19 cellular contexts compared by ENCODE assay signal in genomic region chr12:43826681-43827458, GRCh38. TPM values are rescaled to one million over a fixed set of nuclear protein-coding genes. Genes with fewer than 3 reads are reported as not detected.
A peak's percentile ranks its signal among the peaks of the same experiment; 100 is the strongest.
DNase-seq lines count a peak whose midpoint lies in the region; ATAC-seq and TF ChIP-seq lines count a peak whose summit lies in the region.
"Had no signal": no experiment of that assay in that cellular context is flagged by ENCODE, and none has a peak within 500 bp of the region (broad histone marks: within the 10 kb centered on the region; RNA-seq: fewer than 3 reads in every experiment).

No MANE protein-coding gene starts in this region.

- H3K4me3 ChIP-seq in AG10803 (ENCODE audit: low read length) (no peak overlapping the region), IMR-90 (ENCODE audit: insufficient read depth, low read depth, low read length) (no peak overlapping the region), epithelial cell of proximal tubule (ENCODE audit: low read depth, low read length) (no peak overlapping the region), Caco-2 (ENCODE audit: low read depth, low read length) (no peak overlapping the region)
- H3K4me3 ChIP-seq: GM23248, Peyer's patch, SK-N-MC had no signal

- H3K27ac Mint-ChIP-seq in mesothelial cell of epicardium (peak overlapping the region; percentile 49), Caco-2 (ENCODE audit: unreplicated experiment) (no peak overlapping the region)
- no peak overlapping the region for H3K27ac Mint-ChIP-seq in activated naive CD8-positive, alpha-beta T cell treated with anti-CD3 and anti-CD28 coated beads for 36 hours
- H3K27ac Mint-ChIP-seq in activated CD4-positive, alpha-beta memory T cell treated with anti-CD3 and anti-CD28 coated beads, Interleukin-2, amount 10 ng/mL, durations not matched to agents 7 days and 5 days, result no peak overlapping the region

- no peaks in the 10 kb centered on the region for H3K9me3 ChIP-seq in IMR-90 (ENCODE audit: control insufficient read depth, insufficient read depth, low read length)
- H3K9me3 ChIP-seq in Caco-2, result no peaks in the 10 kb centered on the region
- H3K9me3 ChIP-seq: Peyer's patch had no signal

- CTCF ChIA-PET in IMR-90 (lab: Yijun Ruan, JAX), result no interaction called here
- CTCF ChIA-PET in Caco-2 (lab: Charles Lee), result interaction anchor here (0.6 kb wide), 1 partner anchor 1281 kb away, joined by 3 read pairs; no protein-coding TSS in a partner anchor
- CTCF ChIA-PET in activated CD4-positive, alpha-beta memory T cell treated with anti-CD3 and anti-CD28 coated beads, Interleukin-2, amount 10 ng/mL, durations not matched to agents 7 days and 5 days (lab: Charles Lee), result interaction anchor here (0.5 kb wide), 1 partner anchor 129 kb away, joined by 4 read pairs; no protein-coding TSS in a partner anchor

- in situ Hi-C loops in IMR-90 (cut with MboI; ENCODE audit: low sequenced_read_pairs), result no loop called here

- H3K27me3 ChIP-seq in IMR-90 (ENCODE audit: control insufficient read depth, insufficient read depth, low read length) (no peaks in the 10 kb centered on the region), Caco-2 (replicated peaks; ENCODE audit: control insufficient read depth, insufficient read depth, low read length) (no peaks in the 10 kb centered on the region)
- H3K27me3 ChIP-seq: Peyer's patch had no signal

- no peaks in the 10 kb centered on the region for H3K27me3 Mint-ChIP-seq in mesothelial cell of epicardium (ENCODE audit: low read depth)
- no peaks in the 10 kb centered on the region for H3K27me3 Mint-ChIP-seq in activated naive CD8-positive, alpha-beta T cell treated with anti-CD3 and anti-CD28 coated beads for 36 hours
- no peaks in the 10 kb centered on the region for H3K27me3 Mint-ChIP-seq in Caco-2 (ENCODE audit: insufficient read depth, unreplicated experiment)
- H3K27me3 Mint-ChIP-seq in activated CD4-positive, alpha-beta memory T cell treated with anti-CD3 and anti-CD28 coated beads, Interleukin-2, amount 10 ng/mL, durations not matched to agents 7 days and 5 days, result peaks cover 3% of the 10 kb centered on the region

- TF ChIP-seq CTCF in AG10803 (conservative IDR thresholded peaks at IDR 0.05; ENCODE audit: low read length), result no peak
- TF ChIP-seq CTCF in IMR-90 (conservative IDR thresholded peaks at IDR 0.05; ENCODE audit: low read depth, low read length), result no peak
- no peak for TF ChIP-seq CTCF in epithelial cell of proximal tubule (conservative IDR thresholded peaks at IDR 0.05; ENCODE audit: low read depth, low read length)
- no peak for TF ChIP-seq CTCF in mesothelial cell of epicardium (IDR thresholded peaks at IDR 0.05; ENCODE audit: unreplicated experiment)
- TF ChIP-seq CTCF in Caco-2 (IDR thresholded peaks at IDR 0.05; ENCODE audit: insufficient read depth in 1 of 2, low read depth in 1 of 2, low read length in 1 of 2, severe bottlenecking in 1 of 2, unreplicated experiment in 1 of 2), result no peak

- H3K9me3 Mint-ChIP-seq in mesothelial cell of epicardium (no peaks in the 10 kb centered on the region), Caco-2 (ENCODE audit: unreplicated experiment) (no peaks in the 10 kb centered on the region)
- no peaks in the 10 kb centered on the region for H3K9me3 Mint-ChIP-seq in activated naive CD8-positive, alpha-beta T cell treated with anti-CD3 and anti-CD28 coated beads for 36 hours
- no peaks in the 10 kb centered on the region for H3K9me3 Mint-ChIP-seq in activated CD4-positive, alpha-beta memory T cell treated with anti-CD3 and anti-CD28 coated beads, Interleukin-2, amount 10 ng/mL, durations not matched to agents 7 days and 5 days

- H3K27ac ChIP-seq in IMR-90 (ENCODE audit: insufficient read depth, low read length), result no peak overlapping the region
- H3K27ac ChIP-seq: GM23248, Peyer's patch, SK-N-MC had no signal

- peak; percentile 51 for ATAC-seq in IMR-90 (ENCODE audit: low read depth)

- H2BK20ac ChIP-seq in IMR-90 (ENCODE audit: low read depth, low read length), result no peak overlapping the region

- H4K5ac ChIP-seq in IMR-90 (ENCODE audit: low read depth, low read length), result no peak overlapping the region

- H3K4ac ChIP-seq in IMR-90 (ENCODE audit: low read depth, low read length), result no peak overlapping the region

- H2BK5ac ChIP-seq in IMR-90 (ENCODE audit: low read depth, low read length, poor library complexity, severe bottlenecking), result no peak overlapping the region

- H3K79me1 ChIP-seq in IMR-90 (ENCODE audit: low read depth in 1 of 2, low read length in 2 of 2), result no peaks in the 10 kb centered on the region

- no peak overlapping the region for H3K4me2 ChIP-seq in IMR-90 (ENCODE audit: low read depth, low read length)

- no CpG with 5 or more reads among the region's 4 CpGs for WGBS in IMR-90 (ENCODE audit: extremely low coverage in 2 of 2, insufficient read length in 1 of 2), 2 experiments

- intact Hi-C loops in IMR-90 (cut with micrococcal nuclease) (no loop called here), Caco-2 (cut with micrococcal nuclease; ENCODE audit: unreplicated experiment) (no loop called here)

- H3K4me3 Mint-ChIP-seq in mesothelial cell of epicardium, result no peak overlapping the region
- no peak overlapping the region for H3K4me3 Mint-ChIP-seq in activated naive CD8-positive, alpha-beta T cell treated with anti-CD3 and anti-CD28 coated beads for 36 hours
- no peak overlapping the region for H3K4me3 Mint-ChIP-seq in Caco-2 (ENCODE audit: unreplicated experiment)
- H3K4me3 Mint-ChIP-seq in activated CD4-positive, alpha-beta memory T cell treated with anti-CD3 and anti-CD28 coated beads, Interleukin-2, amount 10 ng/mL, durations not matched to agents 7 days and 5 days, result no peak overlapping the region

- H3K9ac ChIP-seq in IMR-90 (ENCODE audit: low read depth, low read length), result no peak overlapping the region
- H3K9ac ChIP-seq: GM23248 had no signal

- H3K36me3 ChIP-seq in IMR-90 (ENCODE audit: control insufficient read depth, insufficient read depth, low read length) (no peaks in the 10 kb centered on the region), Caco-2 (ENCODE audit: control insufficient read depth, insufficient read depth, low read length) (no peaks in the 10 kb centered on the region)
- H3K36me3 ChIP-seq: Peyer's patch had no signal

- no peak overlapping the region for H2AK9ac ChIP-seq in IMR-90 (replicated peaks; ENCODE audit: low read depth, low read length, poor library complexity)

- H2BK120ac ChIP-seq in IMR-90 (ENCODE audit: low read depth, low read length), result no peak overlapping the region

- H3K14ac ChIP-seq in IMR-90 (replicated peaks; ENCODE audit: low read depth, low read length), result no peak overlapping the region

- dilution Hi-C loops in IMR-90 (cut with HindIII; ENCODE audit: low sequenced_read_pairs, unreplicated experiment), result no loop called here

- TF ChIP-seq POLR2A in IMR-90 (IDR thresholded peaks at IDR 0.05; ENCODE audit: low read depth, low read length), result no peak

- peaks cover 2% of the 10 kb centered on the region; the same call in 1 of the 2 replicates for H3K4me1 ChIP-seq in IMR-90 (ENCODE audit: control insufficient read depth, insufficient read depth, low read length)
- peaks cover 8% of the 10 kb centered on the region for H3K4me1 ChIP-seq in Caco-2
- H3K4me1 ChIP-seq: Peyer's patch had no signal

- H3K9me1 ChIP-seq in IMR-90 (ENCODE audit: insufficient read depth, low read length), result no peaks in the 10 kb centered on the region

- H3K4me1 Mint-ChIP-seq in mesothelial cell of epicardium (peaks cover 19% of the 10 kb centered on the region), Caco-2 (ENCODE audit: low read depth, unreplicated experiment) (peaks cover 11% of the 10 kb centered on the region)
- H3K4me1 Mint-ChIP-seq in activated naive CD8-positive, alpha-beta T cell treated with anti-CD3 and anti-CD28 coated beads for 36 hours, result peaks cover 7% of the 10 kb centered on the region
- peaks cover 5% of the 10 kb centered on the region for H3K4me1 Mint-ChIP-seq in activated CD4-positive, alpha-beta memory T cell treated with anti-CD3 and anti-CD28 coated beads, Interleukin-2, amount 10 ng/mL, durations not matched to agents 7 days and 5 days

- no peak overlapping the region for H3K56ac ChIP-seq in IMR-90 (ENCODE audit: extremely low read depth, insufficient read depth, low read length)

- BruUV-seq in IMR-90 (replicated peaks; lab: Mats Ljungman, UMichigan), result no TSS peak
- BruUV-seq in Caco-2 (replicated peaks; lab: Mats Ljungman, UMichigan), result no TSS peak

- H4K8ac ChIP-seq in IMR-90 (ENCODE audit: low read depth in 2 of 2, low read length in 2 of 2), result no peak overlapping the region

- no peak overlapping the region for H4K91ac ChIP-seq in IMR-90 (ENCODE audit: insufficient read depth, low read depth, low read length)

- no peak overlapping the region for H3K18ac ChIP-seq in IMR-90 (ENCODE audit: low read depth, low read length)

- POLR2A ChIA-PET in IMR-90 (lab: Charles Lee; ENCODE audit: unreplicated experiment) (no interaction called here), Caco-2 (lab: Charles Lee) (interaction anchor here (1.2 kb wide), 1 partner anchor 21 kb away, joined by 3 read pairs; the partner anchor contains the start of gene TWF1)
- POLR2A ChIA-PET in activated CD4-positive, alpha-beta memory T cell treated with anti-CD3 and anti-CD28 coated beads, Interleukin-2, amount 10 ng/mL, durations not matched to agents 7 days and 5 days (lab: Charles Lee), result no interaction called here

- no peak overlapping the region for H2BK15ac ChIP-seq in IMR-90 (ENCODE audit: low read depth, low read length)

- no peak overlapping the region for H2AK5ac ChIP-seq in IMR-90 (ENCODE audit: low read depth, low read length)

- no peak overlapping the region for H2AFZ ChIP-seq in IMR-90 (replicated peaks; ENCODE audit: low read length, poor library complexity)
- H2AFZ ChIP-seq: GM23248 had no signal

- no peak for TF ChIP-seq RAD21 in IMR-90 (IDR thresholded peaks at IDR 0.05; ENCODE audit: low read length)

- no peak overlapping the region for H3K23ac ChIP-seq in IMR-90 (ENCODE audit: low read depth, low read length)

- DNase-seq in AG10803 (ENCODE audit: low read depth), result peak; percentile 35
- peak; percentile 69 for DNase-seq in IMR-90
- peak; percentile 77 for DNase-seq in epithelial cell of proximal tubule (ENCODE audit: low read depth)
- DNase-seq in mesothelial cell of epicardium (ENCODE audit: low spot score in 2 of 2, unreplicated experiment in 2 of 2), result no peak
- DNase-seq in activated naive CD8-positive, alpha-beta T cell treated with anti-CD3 and anti-CD28 coated beads for 36 hours, result no peak
- DNase-seq in NCI-H748 (lab: John Stamatoyannopoulos, UW; ENCODE audit: unreplicated experiment), result no peak
- no peak for DNase-seq in Caco-2
- DNase-seq in activated CD4-positive, alpha-beta memory T cell treated with anti-CD3 and anti-CD28 coated beads, Interleukin-2, amount 10 ng/mL, durations not matched to agents 7 days and 5 days, result no peak
- DNase-seq: AML-193, Calu3, GM23248, KBM-7, MV-4-11, NCI-H1436 treated with DMSO at 0.1 percent for 48 hours, NCI-H2029 treated with DMSO at 0.1 percent for 48 hours, NCI-H524, Peyer's patch, Right ventricle myocardium superior had no signal

- no peaks in the 10 kb centered on the region for H4K20me1 ChIP-seq in IMR-90 (ENCODE audit: insufficient read depth, low read length)

- no peaks in the 10 kb centered on the region for H3K36me3 Mint-ChIP-seq in mesothelial cell of epicardium
- no peaks in the 10 kb centered on the region for H3K36me3 Mint-ChIP-seq in activated naive CD8-positive, alpha-beta T cell treated with anti-CD3 and anti-CD28 coated beads for 36 hours
- no peaks in the 10 kb centered on the region for H3K36me3 Mint-ChIP-seq in Caco-2 (ENCODE audit: insufficient read depth, unreplicated experiment)
- H3K36me3 Mint-ChIP-seq in activated CD4-positive, alpha-beta memory T cell treated with anti-CD3 and anti-CD28 coated beads, Interleukin-2, amount 10 ng/mL, durations not matched to agents 7 days and 5 days (ENCODE audit: low read depth), result no peaks in the 10 kb centered on the region

RNA-seq across cellular contexts. Expression of gene TMEM117, which starts 9.0 kb away (rescaled TPM):
- total RNA-seq in IMR-90 (2012; rRNA removed) (21.0 and 29.7 TPM in 2 replicates), epithelial cell of proximal tubule (3.8 and 6.4 TPM in 2 replicates), mesothelial cell of epicardium (31.5 to 35.3 TPM (median 32.9 TPM) in 3 replicates), Caco-2 (2022) (28.0 and 34.1 TPM in 2 replicates)
- 6.1 and 8.7 TPM in 2 replicates for polyA plus RNA-seq in IMR-90 (2012; rRNA removed)
- polyA plus RNA-seq in IMR-90 (2012; cell fraction: cytosol; rRNA removed), result 3.1 and 4.4 TPM in 2 replicates
- polyA plus RNA-seq in IMR-90 (2012; cell fraction: nucleus; rRNA removed; ENCODE audit: low replicate concordance), result 1.6 and 7.0 TPM in 2 replicates
- total RNA-seq in activated naive CD8-positive, alpha-beta T cell treated with anti-CD3 and anti-CD28 coated beads for 36 hours, result under 1 TPM; 0.68 to 0.74 TPM
- 1 to 10 TPM; 1.6 to 1.7 TPM for total RNA-seq in activated CD4-positive, alpha-beta memory T cell treated with anti-CD3 and anti-CD28 coated beads, Interleukin-2, amount 10 ng/mL, durations not matched to agents 7 days and 5 days

RNA-seq across cellular contexts. Expression of gene TWF1, which starts 20.8 kb away (rescaled TPM):
- 141 and 248 TPM in 2 replicates for total RNA-seq in IMR-90 (2012; rRNA removed)
- 49.7 and 67.0 TPM in 2 replicates for polyA plus RNA-seq in IMR-90 (2012; rRNA removed)
- polyA plus RNA-seq in IMR-90 (2012; cell fraction: cytosol; rRNA removed), result 12.1 and 14.3 TPM in 2 replicates
- polyA plus RNA-seq in IMR-90 (2012; cell fraction: nucleus; rRNA removed; ENCODE audit: low replicate concordance), result 4.4 and 27.8 TPM in 2 replicates
- 99.3 and 112 TPM in 2 replicates for total RNA-seq in epithelial cell of proximal tubule
- total RNA-seq in mesothelial cell of epicardium, result 51.7 to 61.2 TPM (median 52.4 TPM) in 3 replicates
- total RNA-seq in activated naive CD8-positive, alpha-beta T cell treated with anti-CD3 and anti-CD28 coated beads for 36 hours, result 10 to 100 TPM; 24.3 to 24.4 TPM
- 125 and 140 TPM in 2 replicates for total RNA-seq in Caco-2 (2022)
- total RNA-seq in activated CD4-positive, alpha-beta memory T cell treated with anti-CD3 and anti-CD28 coated beads, Interleukin-2, amount 10 ng/mL, durations not matched to agents 7 days and 5 days, result 10 to 100 TPM; 29.1 to 33.6 TPM

Comparison
In these comparisons a context has a peak if more than half of its experiments do, and no peak if none do; other contexts are left out.
1. DNase-seq: peak in AG10803 (single experiment), IMR-90 (single experiment) and epithelial cell of proximal tubule (single experiment); none in mesothelial cell of epicardium (0 of 2), activated naive CD8-positive, alpha-beta T cell treated with anti-CD3 and anti-CD28 coated beads for 36 hours (single experiment), NCI-H748 (single experiment), Caco-2 (0 of 2) and activated CD4-positive, alpha-beta memory T cell treated with anti-CD3 and anti-CD28 coated beads, Interleukin-2, amount 10 ng/mL, durations not matched to agents 7 days and 5 days (single experiment).